Comparison of ENCODE assay signal across 8 cellular contexts in the genomic region with DNA sequence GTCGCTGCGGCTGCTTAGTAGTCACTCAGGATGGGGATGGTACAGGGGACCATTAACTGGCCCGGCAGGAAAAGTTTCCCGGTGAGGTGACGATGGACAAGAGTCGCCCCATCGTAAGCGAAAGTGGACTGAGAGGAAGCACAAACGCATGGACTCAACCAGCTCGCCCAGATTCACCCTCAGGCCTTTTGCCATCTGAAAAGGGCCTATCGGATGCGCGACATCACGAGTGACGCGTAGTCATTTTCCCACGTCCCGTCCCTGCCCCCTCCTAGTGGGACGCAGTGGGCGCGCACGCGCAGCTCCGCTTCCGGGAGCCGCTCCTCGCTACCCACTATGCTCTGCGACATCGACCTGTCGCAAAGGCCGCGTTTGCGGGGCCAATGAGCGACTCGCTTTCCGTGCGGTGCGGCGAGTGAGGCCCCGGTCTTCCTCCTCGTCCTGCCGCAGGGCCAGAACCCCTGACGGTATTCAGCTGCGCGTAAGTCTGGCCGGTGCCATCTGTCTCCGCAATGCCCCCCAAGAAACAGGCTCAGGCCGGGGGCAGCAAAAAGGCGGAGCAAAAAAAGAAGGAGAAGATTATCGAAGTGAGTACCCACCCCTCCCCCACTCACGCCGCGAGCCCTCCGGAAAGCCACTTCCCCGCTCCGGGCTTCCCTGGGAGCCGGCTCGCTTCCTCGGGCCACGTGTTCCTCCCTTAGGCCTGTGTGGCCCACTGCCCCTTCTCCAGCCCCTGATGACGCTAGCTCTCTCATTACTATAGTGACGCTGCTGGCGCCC. TPM values are rescaled to one million over a fixed set of nuclear protein-coding genes. Genes with fewer than 3 reads are reported as not detected.
DNase-seq lines count a peak whose midpoint lies in the region; ATAC-seq, FAIRE-seq and TF ChIP-seq lines count a peak whose summit lies in the region.

A gene (plus strand): TSS at position 390 of the 780 bp plus-strand sequence. CDS start 123 bp downstream, at position 513.

- ATAC-seq in GM18498 (IDR thresholded peaks at IDR 0.05; ENCODE audit: unreplicated experiment), result peak; percentile 83
- ATAC-seq in HG02885 (IDR thresholded peaks at IDR 0.05; ENCODE audit: poor library complexity, unreplicated experiment), result peak; percentile 82
- ATAC-seq in left ventricle myocardium superior, result peak; percentile 99
- peak; percentile 98 for ATAC-seq in psoas muscle

- peaks cover 40% of the 10 kb centered on the region for H3K4me1 ChIP-seq in psoas muscle

- H3K9me3 ChIP-seq in psoas muscle, result no peaks in the 10 kb centered on the region

- DNase-seq in NCI-H1694 treated with DMSO at 0.1 percent for 48 hours (lab: John Stamatoyannopoulos, UW) (peak; percentile 94), anterior cingulate cortex (lab: John Stamatoyannopoulos, UW) (peak; percentile 79 to 98 (median 94)), left ventricle myocardium superior (peak; percentile 98), psoas muscle (peak; percentile 98 to 99), urothelium cell line (ENCODE audit: low spot score) (peak; percentile 95)

- no peaks in the 10 kb centered on the region for H3K27me3 ChIP-seq in psoas muscle (ENCODE audit: insufficient read depth in 3 of 3, low read length in 2 of 3)

- peak within 1 kb of the TSS; percentile 72 for H3K4me3 ChIP-seq in psoas muscle

- peak; percentile 96 for FAIRE-seq in urothelium cell line (lab: Jason Lieb, UNC)

- intact Hi-C loops in T-helper 2 cell treated with Interferon-gamma antibody and Interleukin-4, amounts not matched to agents 100 ng/mL and 5 ng/mL, for 36 hours (cut with micrococcal nuclease), result loop anchor here (1.0 to 5.0 kb wide), 2 partner anchors 104 to 156 kb away; a partner anchor contains a TSS
- intact Hi-C loops in left ventricle myocardium superior (cut with micrococcal nuclease), result no loop called here
- intact Hi-C loops in psoas muscle (cut with DNase I), result loop anchor here in 1 of 2 donors (5.0 kb wide), 2 partner anchors 101 to 156 kb away; no protein-coding TSS in a partner anchor

- TF ChIP-seq CTCF in psoas muscle (IDR thresholded peaks at IDR 0.05), result no peak

- peak within 1 kb of the TSS; percentile 94 for H3K27ac ChIP-seq in psoas muscle

- WGBS in psoas muscle, 3 donors, result 0 to 1% (median 0%) methylated on average over 59 to 63 of the region's 63 CpGs

- peaks cover 0 to 2% of the 10 kb centered on the region in 2 donors for H3K36me3 ChIP-seq in psoas muscle (ENCODE audit: insufficient read depth in 1 of 2, low read depth in 1 of 2)

RNA-seq across cellular contexts. Expression of the gene that starts here (rescaled TPM):
- total RNA-seq in T-helper 2 cell treated with Interferon-gamma antibody and Interleukin-4, amounts not matched to agents 100 ng/mL and 5 ng/mL, for 36 hours, result 68.7 and 69.5 TPM in 2 replicates
- total RNA-seq in left ventricle myocardium superior, result 28.0 TPM
- total RNA-seq in psoas muscle, result 10 to 100 TPM; 31.1 to 56.3 (median 51.2) TPM
- 10 to 100 TPM; 33.9 to 83.8 (median 66.9) TPM for polyA plus RNA-seq in psoas muscle

Comparison
In these comparisons a context has a peak if more than half of its experiments do, and no peak if none do; other contexts are left out.
1. Peak in every context shown above with its lines: DNase-seq, ATAC-seq, H3K4me3 ChIP-seq and H3K27ac ChIP-seq.